ENCODE assay signal across 8 cellular contexts in genomic region chr9:72292184-72292787, GRCh38.
DNase-seq lines count a peak whose midpoint lies in the region; ATAC-seq and TF ChIP-seq lines count a peak whose summit lies in the region.

No MANE protein-coding gene starts in this region.

- peaks cover 16% of the 10 kb centered on the region for H3K4me1 Mint-ChIP-seq in mesothelial cell of epicardium

- H3K36me3 Mint-ChIP-seq in mesothelial cell of epicardium: peaks cover 1% of the 10 kb centered on the region

- peaks cover 11% of the 10 kb centered on the region for H3K9me3 Mint-ChIP-seq in mesothelial cell of epicardium

- no peak overlapping the region for H3K4me3 Mint-ChIP-seq in mesothelial cell of epicardium

- H3K27ac Mint-ChIP-seq in mesothelial cell of epicardium: no peak overlapping the region

- H3K4me3 ChIP-seq in AG04449 (ENCODE audit: low read depth, low read length): no peak overlapping the region

- peak; percentile 41 for ATAC-seq in GM18498 (IDR thresholded peaks at IDR 0.05; ENCODE audit: unreplicated experiment)

- POLR2A ChIA-PET in AG04449 (lab: Yijun Ruan, JAX): interaction anchor here (0.5 to 1.3 kb wide), 2 partner anchors 68 to 73 kb away, joined by 3 to 4 read pairs; partner anchors contain the start of gene ZFAND5

- TF ChIP-seq CTCF in AG04449 (IDR thresholded peaks at IDR 0.05; ENCODE audit: insufficient read depth, low read length, missing control alignments) (peak; percentile 14), mesothelial cell of epicardium (IDR thresholded peaks at IDR 0.05; ENCODE audit: unreplicated experiment) (peak; percentile 71)

- H3K27me3 Mint-ChIP-seq in mesothelial cell of epicardium (ENCODE audit: low read depth): no peaks in the 10 kb centered on the region

- CTCF ChIA-PET in AG04449 (lab: Yijun Ruan, JAX): interaction anchor here (0.8 to 10.0 kb wide), 30 partner anchors 9 to 565 kb away, joined by 3 to 101 read pairs (median 5); no protein-coding TSS in a partner anchor

- DNase-seq in AG04449 (ENCODE audit: low read depth, low spot score) (no peak), NCI-H2171 treated with DMSO at 0.1 percent for 48 hours (lab: John Stamatoyannopoulos, UW) (peak; percentile 44), dedifferentiated amniotic fluid mesenchymal stem cell (ENCODE audit: extremely low spot score) (peak; percentile 81), mesothelial cell of epicardium (ENCODE audit: low spot score in 2 of 2, unreplicated experiment in 2 of 2) (no peak), GM19238 (ENCODE audit: insufficient read length, low spot score) (no peak), T-helper 9 cell (no peak), activated gamma-delta T cell treated with Interleukin-2 at 50 U/mL for 16 hours (no peak)

Comparison
In these comparisons a context has a peak if more than half of its experiments do, and no peak if none do; other contexts are left out.
1. DNase-seq: peak in NCI-H2171 treated with DMSO at 0.1 percent for 48 hours (single experiment) and dedifferentiated amniotic fluid mesenchymal stem cell (single experiment); none in AG04449 (single experiment), mesothelial cell of epicardium (0 of 2), GM19238 (single experiment), T-helper 9 cell (single experiment) and activated gamma-delta T cell treated with Interleukin-2 at 50 U/mL for 16 hours (single experiment).